8 cellular contexts compared by ENCODE assay signal in the genomic region with DNA sequence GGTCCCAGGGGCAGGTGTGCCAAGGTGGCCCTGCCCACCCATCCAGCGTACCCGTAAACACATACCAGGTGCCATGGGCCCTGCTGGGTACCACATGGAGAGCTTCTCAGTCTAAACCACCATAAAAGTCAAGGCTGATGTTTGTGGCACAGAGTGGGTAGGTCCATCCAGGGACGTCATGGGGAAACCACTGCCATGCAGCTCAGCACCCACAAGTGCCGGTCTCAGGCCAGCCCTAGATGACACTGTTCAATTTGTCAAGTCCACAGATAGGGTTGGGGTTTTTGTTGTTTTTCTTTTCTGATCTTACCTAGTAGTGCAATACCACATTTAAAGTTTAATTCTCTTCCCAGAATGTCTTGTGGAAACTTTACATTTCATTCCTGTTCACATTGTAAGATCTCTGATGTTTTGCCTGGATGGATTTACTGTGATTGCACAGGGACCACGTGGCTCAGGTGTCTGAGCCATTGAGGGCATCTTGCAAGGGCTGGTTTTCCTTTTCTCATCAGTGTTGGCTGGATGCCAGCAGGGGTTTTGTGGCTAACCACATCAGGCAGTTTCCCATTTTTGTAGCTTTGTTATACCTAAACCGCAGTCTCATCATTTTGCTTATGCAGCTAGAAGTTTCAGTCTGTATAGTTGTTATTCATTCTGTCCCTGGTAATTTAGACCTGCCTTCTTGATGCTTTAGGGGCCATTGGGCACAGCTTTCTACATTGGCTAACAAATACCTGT.
A peak's percentile ranks its signal among the peaks of the same experiment; 100 is the strongest.
DNase-seq lines count a peak whose midpoint lies in the region; ATAC-seq lines count a peak whose summit lies in the region.

No MANE protein-coding gene starts in this region.

- DNase-seq in Caki2 (ENCODE audit: low read depth) = peak; percentile 60
- peak; percentile 72 for DNase-seq in SKM-1 treated with dmso at 0.1 percent for 144 hours (lab: John Stamatoyannopoulos, UW; ENCODE audit: unreplicated experiment)
- peak; percentile 90 for DNase-seq in activated naive CD4-positive, alpha-beta T cell treated with Interleukin-2 at 50 U/mL for 16 hours
- peak; percentile 87 for DNase-seq in renal cortical epithelial cell (ENCODE audit: low read depth)
- no peak for DNase-seq in globus pallidus (ENCODE audit: low spot score)
- DNase-seq in NCI-H345 treated with DMSO at 0.1 percent for 48 hours (lab: John Stamatoyannopoulos, UW; ENCODE audit: unreplicated experiment) = no peak

- in situ Hi-C loops in Caki2 (cut with HindIII; ENCODE audit: low pct_unique_long_range_greater_than_20kb, low sequenced_read_pairs) = no loop called here

- peak; percentile 57 for ATAC-seq in HG02852 (IDR thresholded peaks at IDR 0.05; ENCODE audit: unreplicated experiment)
- no peak for ATAC-seq in GM19463 (IDR thresholded peaks at IDR 0.05; ENCODE audit: unreplicated experiment)

Comparison
In these comparisons a context has a peak if more than half of its experiments do, and no peak if none do; other contexts are left out.
1. DNase-seq: peak in Caki2 (single experiment), SKM-1 treated with dmso at 0.1 percent for 144 hours (single experiment), activated naive CD4-positive, alpha-beta T cell treated with Interleukin-2 at 50 U/mL for 16 hours (single experiment) and renal cortical epithelial cell (single experiment); none in globus pallidus (single experiment) and NCI-H345 treated with DMSO at 0.1 percent for 48 hours (single experiment).